ENCODE assay signal across 11 cellular contexts in genomic region chr2:10620481-10620880, GRCh38.
DNase-seq lines count a peak whose midpoint lies in the region; ATAC-seq and TF ChIP-seq lines count a peak whose summit lies in the region.
"Had no signal": no experiment of that assay in that cellular context is flagged by ENCODE, and none has a peak within 500 bp of the region (broad histone marks: within the 10 kb centered on the region; RNA-seq: fewer than 3 reads in every experiment).

No MANE protein-coding gene starts in this region.

- no peak overlapping the region for H3K4me3 Mint-ChIP-seq in WTC11

- DNase-seq in AG20443 (ENCODE audit: low spot score), result peak; percentile 33
- DNase-seq in H4 (ENCODE audit: low spot score), result peak; percentile 77
- DNase-seq in WTC11 (ENCODE audit: low spot score), result no peak
- peak; percentile 95 for DNase-seq in iris pigment epithelial cell (ENCODE audit: low read depth)
- no peak for DNase-seq in Ammon's horn (ENCODE audit: low spot score)
- no peak for DNase-seq in GM13976 (ENCODE audit: low spot score)
- DNase-seq: activated gamma-delta T cell treated with Interleukin-2 at 50 U/mL for 16 hours, midbrain, thyroid gland had no signal

- CTCF ChIA-PET in WTC11 (lab: Charles Lee), result no interaction called here

- TF ChIP-seq CTCF in WTC11 (IDR thresholded peaks at IDR 0.05) (no peak), GM13976 (IDR thresholded peaks at IDR 0.05; ENCODE audit: borderline replicate concordance, control extremely low read depth, extremely low read depth, insufficient read depth, missing control alignments) (no peak)

- POLR2A ChIA-PET in WTC11 (lab: Charles Lee), result no interaction called here

- no peaks in the 10 kb centered on the region for H3K9me3 Mint-ChIP-seq in WTC11

- H3K27me3 Mint-ChIP-seq in WTC11 (ENCODE audit: low read depth), result no peaks in the 10 kb centered on the region

- no peak for ATAC-seq in WTC11
- ATAC-seq in GM19328 (IDR thresholded peaks at IDR 0.05; ENCODE audit: unreplicated experiment), result no peak
- ATAC-seq in HG02938 (IDR thresholded peaks at IDR 0.05; ENCODE audit: unreplicated experiment), result no peak

- H3K36me3 Mint-ChIP-seq in WTC11, result peaks cover 16% of the 10 kb centered on the region

- peaks cover 2% of the 10 kb centered on the region for H3K4me1 Mint-ChIP-seq in WTC11

- H3K27ac Mint-ChIP-seq in WTC11, result peak overlapping the region; percentile 17; the same call in 1 of the 2 replicates

- in situ Hi-C loops in GM13976 (cut with MboI; ENCODE audit: low sequenced_read_pairs, unreplicated experiment), result no loop called here

TF ChIP-seq in WTC11, 78 proteins besides CTCF, POLR2A, EP300 and RAD21:
- TF ChIP-seq, protein P1, sequence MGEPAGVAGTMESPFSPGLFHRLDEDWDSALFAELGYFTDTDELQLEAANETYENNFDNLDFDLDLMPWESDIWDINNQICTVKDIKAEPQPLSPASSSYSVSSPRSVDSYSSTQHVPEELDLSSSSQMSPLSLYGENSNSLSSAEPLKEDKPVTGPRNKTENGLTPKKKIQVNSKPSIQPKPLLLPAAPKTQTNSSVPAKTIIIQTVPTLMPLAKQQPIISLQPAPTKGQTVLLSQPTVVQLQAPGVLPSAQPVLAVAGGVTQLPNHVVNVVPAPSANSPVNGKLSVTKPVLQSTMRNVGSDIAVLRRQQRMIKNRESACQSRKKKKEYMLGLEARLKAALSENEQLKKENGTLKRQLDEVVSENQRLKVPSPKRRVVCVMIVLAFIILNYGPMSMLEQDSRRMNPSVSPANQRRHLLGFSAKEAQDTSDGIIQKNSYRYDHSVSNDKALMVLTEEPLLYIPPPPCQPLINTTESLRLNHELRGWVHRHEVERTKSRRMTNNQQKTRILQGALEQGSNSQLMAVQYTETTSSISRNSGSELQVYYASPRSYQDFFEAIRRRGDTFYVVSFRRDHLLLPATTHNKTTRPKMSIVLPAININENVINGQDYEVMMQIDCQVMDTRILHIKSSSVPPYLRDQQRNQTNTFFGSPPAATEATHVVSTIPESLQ (CRISPR knock-in tag; IDR thresholded peaks at IDR 0.05), result no peak
- TF ChIP-seq ERG (CRISPR knock-in tag; IDR thresholded peaks at IDR 0.05) (no peak), PRRX2 (CRISPR knock-in tag; IDR thresholded peaks at IDR 0.05) (no peak), KAT7 (CRISPR knock-in tag; IDR thresholded peaks at IDR 0.05; ENCODE audit: borderline replicate concordance) (no peak), EMX1 (CRISPR knock-in tag; IDR thresholded peaks at IDR 0.05) (no peak), MAX (CRISPR knock-in tag; IDR thresholded peaks at IDR 0.05) (no peak), SMAD4 (CRISPR knock-in tag; IDR thresholded peaks at IDR 0.05) (no peak), ZBTB43 (CRISPR knock-in tag; IDR thresholded peaks at IDR 0.05) (no peak), ZNF671 (CRISPR knock-in tag; IDR thresholded peaks at IDR 0.05) (no peak), CBFB (CRISPR knock-in tag; IDR thresholded peaks at IDR 0.05; ENCODE audit: low read depth) (no peak), HMGA2 (CRISPR knock-in tag; IDR thresholded peaks at IDR 0.05) (no peak), ETV6 (CRISPR knock-in tag; IDR thresholded peaks at IDR 0.05) (no peak), CDX4 (CRISPR knock-in tag; IDR thresholded peaks at IDR 0.05; ENCODE audit: borderline replicate concordance) (no peak), RORB (CRISPR knock-in tag; IDR thresholded peaks at IDR 0.05) (no peak), ZMAT4 (CRISPR knock-in tag; IDR thresholded peaks at IDR 0.05) (no peak), TP53 (CRISPR knock-in tag; IDR thresholded peaks at IDR 0.05) (no peak)
- TF ChIP-seq, protein P2, sequence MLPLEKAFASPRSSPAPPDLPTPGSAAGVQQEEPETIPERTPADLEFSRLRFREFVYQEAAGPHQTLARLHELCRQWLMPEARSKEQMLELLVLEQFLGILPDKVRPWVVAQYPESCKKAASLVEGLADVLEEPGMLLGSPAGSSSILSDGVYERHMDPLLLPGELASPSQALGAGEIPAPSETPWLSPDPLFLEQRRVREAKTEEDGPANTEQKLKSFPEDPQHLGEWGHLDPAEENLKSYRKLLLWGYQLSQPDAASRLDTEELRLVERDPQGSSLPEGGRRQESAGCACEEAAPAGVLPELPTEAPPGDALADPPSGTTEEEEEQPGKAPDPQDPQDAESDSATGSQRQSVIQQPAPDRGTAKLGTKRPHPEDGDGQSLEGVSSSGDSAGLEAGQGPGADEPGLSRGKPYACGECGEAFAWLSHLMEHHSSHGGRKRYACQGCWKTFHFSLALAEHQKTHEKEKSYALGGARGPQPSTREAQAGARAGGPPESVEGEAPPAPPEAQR (CRISPR knock-in tag; IDR thresholded peaks at IDR 0.05), result no peak
- TF ChIP-seq, protein P3, sequence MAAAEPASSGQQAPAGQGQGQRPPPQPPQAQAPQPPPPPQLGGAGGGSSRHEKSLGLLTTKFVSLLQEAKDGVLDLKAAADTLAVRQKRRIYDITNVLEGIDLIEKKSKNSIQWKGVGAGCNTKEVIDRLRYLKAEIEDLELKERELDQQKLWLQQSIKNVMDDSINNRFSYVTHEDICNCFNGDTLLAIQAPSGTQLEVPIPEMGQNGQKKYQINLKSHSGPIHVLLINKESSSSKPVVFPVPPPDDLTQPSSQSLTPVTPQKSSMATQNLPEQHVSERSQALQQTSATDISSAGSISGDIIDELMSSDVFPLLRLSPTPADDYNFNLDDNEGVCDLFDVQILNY (CRISPR knock-in tag; IDR thresholded peaks at IDR 0.05), result no peak
- TF ChIP-seq, protein P4, sequence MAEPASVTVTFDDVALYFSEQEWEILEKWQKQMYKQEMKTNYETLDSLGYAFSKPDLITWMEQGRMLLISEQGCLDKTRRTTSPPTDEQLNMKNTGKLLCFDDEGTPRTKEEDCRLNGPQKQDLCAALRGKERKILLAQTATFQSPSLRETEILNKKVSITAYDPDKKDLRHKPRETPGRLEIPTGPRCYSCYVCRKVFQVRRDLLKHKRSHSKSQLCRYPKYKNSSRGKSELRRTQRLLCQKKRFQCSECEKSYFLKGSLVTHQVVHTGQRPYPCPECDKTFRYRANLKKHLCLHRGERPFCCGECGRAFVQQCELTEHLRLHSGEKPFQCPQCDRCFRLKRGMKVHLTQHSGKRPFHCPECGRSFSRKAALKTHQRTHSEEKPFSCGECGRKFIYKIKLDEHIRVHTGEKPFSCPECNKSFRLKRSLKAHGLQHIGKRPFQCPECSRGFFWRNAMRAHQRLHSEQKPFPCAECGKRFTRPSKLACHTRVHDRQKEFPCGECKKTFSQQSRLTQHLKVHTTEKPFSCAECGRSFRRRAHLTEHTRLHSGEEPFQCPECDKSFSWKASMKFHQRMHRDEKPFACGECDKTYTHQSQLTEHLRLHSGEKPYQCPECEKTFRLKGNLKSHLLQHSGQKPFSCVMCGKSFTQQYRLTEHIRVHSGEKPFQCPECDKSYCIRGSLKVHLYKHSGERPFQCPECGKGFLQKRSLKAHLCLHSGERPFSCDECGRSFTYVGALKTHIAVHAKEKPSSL (CRISPR knock-in tag; conservative IDR thresholded peaks at IDR 0.05), result no peak

Comparison
In these comparisons a context has a peak if more than half of its experiments do, and no peak if none do; other contexts are left out.
1. DNase-seq: peak in AG20443 (single experiment), H4 (single experiment) and iris pigment epithelial cell (single experiment); none in WTC11 (single experiment), Ammon's horn (single experiment) and GM13976 (single experiment).